In the genomic region with DNA sequence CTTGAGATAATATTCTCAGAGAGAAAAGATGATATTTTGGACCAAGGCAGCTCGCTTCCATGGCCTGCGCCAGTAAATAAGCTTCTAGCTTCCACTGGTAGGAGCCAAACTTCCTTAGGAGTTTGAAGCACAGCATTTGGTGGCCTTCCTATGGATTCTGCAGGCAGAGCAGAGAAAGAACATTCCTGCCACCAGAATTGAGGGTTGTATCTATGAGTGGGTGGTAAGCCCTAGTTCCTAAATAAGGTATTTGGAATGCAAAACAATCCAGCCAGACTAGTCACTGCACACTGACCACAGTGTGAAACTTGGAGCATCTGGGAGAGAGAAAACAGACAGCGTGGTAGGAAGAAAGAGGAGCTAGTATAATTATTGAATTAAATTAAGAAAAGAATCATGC, we compare ENCODE assay signal across 12 cellular contexts. TPM values are rescaled to one million over a fixed set of nuclear protein-coding genes. Genes with fewer than 3 reads are reported as not detected.
DNase-seq lines count a peak whose midpoint lies in the region; ATAC-seq, FAIRE-seq and TF ChIP-seq lines count a peak whose summit lies in the region.
"Had no signal": no experiment of that assay in that cellular context is flagged by ENCODE, and none has a peak within 500 bp of the region (broad histone marks: within the 10 kb centered on the region; RNA-seq: fewer than 3 reads in every experiment).

No MANE protein-coding gene starts in this region.

- no peaks in the 10 kb centered on the region for H3K4me1 ChIP-seq in cardiac muscle cell (ENCODE audit: low read depth)
- H3K4me1 ChIP-seq: left lung had no signal

- DNase-seq in cardiac muscle cell (ENCODE audit: low read depth in 1 of 2, low spot score in 1 of 2) = peak in 1 of 2 donors; percentile 85
- DNase-seq in cardiac septum (ENCODE audit: low spot score) = no peak
- DNase-seq in fibroblast of villous mesenchyme (ENCODE audit: low read depth) = peak; percentile 85
- DNase-seq in urothelium cell line (ENCODE audit: low spot score) = peak; percentile 75
- no peak for DNase-seq in activated CD8-positive, alpha-beta memory T cell treated with anti-CD3 and anti-CD28 coated beads, Interleukin-2, amount 50 U/mL, for 48 hours
- DNase-seq: 8988T; activated effector memory CD4-positive, alpha-beta T cell treated with Interleukin-2 at 50 U/mL for 16 hours; left lung; T-helper 17 cell had no signal

- no peaks in the 10 kb centered on the region for H3K36me3 ChIP-seq in cardiac muscle cell
- H3K36me3 ChIP-seq: left lung had no signal

- H3K4me3 ChIP-seq in cardiac muscle cell = no peak overlapping the region
- no peak overlapping the region for H3K4me3 ChIP-seq in WI38 (ENCODE audit: low read depth, low read length)
- H3K4me3 ChIP-seq in fibroblast of villous mesenchyme (ENCODE audit: low read depth, low read length) = no peak overlapping the region
- H3K4me3 ChIP-seq: left lung had no signal

- H3K9me3 ChIP-seq in cardiac muscle cell (ENCODE audit: low read depth) = no peaks in the 10 kb centered on the region
- H3K9me3 ChIP-seq: left lung had no signal

- peaks cover 28% of the 10 kb centered on the region for H3K27me3 ChIP-seq in cardiac muscle cell
- H3K27me3 ChIP-seq: left lung had no signal

- FAIRE-seq in urothelium cell line (lab: Jason Lieb, UNC) = no peak

- intact Hi-C loops in cardiac septum (cut with DNase I) = no loop called here

- no peak overlapping the region for H3K27ac ChIP-seq in cardiac muscle cell
- H3K27ac ChIP-seq: left lung had no signal

- ATAC-seq in GM21423 (IDR thresholded peaks at IDR 0.05; ENCODE audit: unreplicated experiment) = no peak
- ATAC-seq in GM21717 (IDR thresholded peaks at IDR 0.05; ENCODE audit: unreplicated experiment) = no peak
- ATAC-seq: left lung, T-helper 17 cell had no signal

- TF ChIP-seq CTCF in cardiac muscle cell (IDR thresholded peaks at IDR 0.05; ENCODE audit: low read depth, low read length) = peak; percentile 30
- peak; percentile 43; the same call in 1 of the 2 replicates for TF ChIP-seq CTCF in WI38 (IDR thresholded peaks at IDR 0.05; ENCODE audit: low read depth, low read length)
- TF ChIP-seq CTCF in fibroblast of villous mesenchyme (IDR thresholded peaks at IDR 0.05; ENCODE audit: insufficient read depth, low read depth, low read length) = peak; percentile 53

RNA-seq across cellular contexts. Expression of gene BCAR3, which starts 54.1 kb away (rescaled TPM):
- total RNA-seq in cardiac muscle cell (4.3 and 4.5 TPM in 2 replicates), cardiac septum (6.9 TPM), fibroblast of villous mesenchyme (32.0 and 36.4 TPM in 2 replicates)
- 1.2 and 1.5 TPM in 2 replicates for polyA plus RNA-seq in cardiac muscle cell

Comparison
In these comparisons a context has a peak if more than half of its experiments do, and no peak if none do; other contexts are left out.
1. DNase-seq: peak in fibroblast of villous mesenchyme (single experiment) and urothelium cell line (single experiment); none in cardiac septum (single experiment) and activated CD8-positive, alpha-beta memory T cell treated with anti-CD3 and anti-CD28 coated beads, Interleukin-2, amount 50 U/mL, for 48 hours (single experiment).
2. Peak in every context shown above with its lines, with median percentiles within 50 percentile points of each other: CTCF ChIP-seq.